7 cellular contexts compared by ENCODE assay signal in genomic region chr2:217166241-217166640, GRCh38.
DNase-seq lines count a peak whose midpoint lies in the region; ATAC-seq, FAIRE-seq and TF ChIP-seq lines count a peak whose summit lies in the region.

No MANE protein-coding gene starts in this region.

- H3K4me3 ChIP-seq in aorta (ENCODE audit: low read length in 2 of 2) = no peak overlapping the region

- H3K36me3 ChIP-seq in aorta (ENCODE audit: control insufficient read depth in 1 of 2, insufficient read depth in 2 of 2, low read length in 1 of 2) = no peaks in the 10 kb centered on the region

- WGBS in aorta, 2 donors = 8 to 18% methylated on average over 2 of the region's 2 CpGs

- ATAC-seq in aorta (ENCODE audit: low FRiP score) = peak; percentile 81
- no peak for ATAC-seq in GM18498 (IDR thresholded peaks at IDR 0.05; ENCODE audit: unreplicated experiment)

- in situ Hi-C loops in GM13976 (cut with MboI; ENCODE audit: low sequenced_read_pairs, unreplicated experiment) = loop anchor here (25.0 kb wide), 1 partner anchor 546 kb away; no protein-coding TSS in a partner anchor

- no peaks in the 10 kb centered on the region for H3K27me3 ChIP-seq in aorta (ENCODE audit: control insufficient read depth in 1 of 2, insufficient read depth in 2 of 2, low read length in 1 of 2)

- no peaks in the 10 kb centered on the region for H3K9me3 ChIP-seq in aorta (ENCODE audit: control insufficient read depth, low read length)

- H3K4me1 ChIP-seq in aorta (ENCODE audit: control insufficient read depth in 1 of 2, insufficient read depth in 2 of 2, low read length in 2 of 2) = no peaks in the 10 kb centered on the region

- intact Hi-C loops in aorta (cut with DNase I) = loop anchor here (2.0 to 10.0 kb wide), 3 partner anchors 191 to 469 kb away; partner anchors contain the start of gene IGFBP5 (in 1 of the 2)

- no peak overlapping the region for H3K27ac ChIP-seq in aorta (ENCODE audit: low read depth in 1 of 2, low read length in 2 of 2)

- DNase-seq in GM13976 (ENCODE audit: low spot score) = no peak
- peak; percentile 45 for DNase-seq in NCI-H146 treated with DMSO at 0.1 percent for 48 hours (lab: John Stamatoyannopoulos, UW; ENCODE audit: unreplicated experiment)
- DNase-seq in amniotic stem cell (lab: John Stamatoyannopoulos, UW) = peak; percentile 33
- DNase-seq in inferior parietal cortex (ENCODE audit: extremely low spot score) = peak; percentile 74
- DNase-seq in aorta = no peak
- no peak for DNase-seq in frontal cortex (ENCODE audit: low spot score in 2 of 2)

- FAIRE-seq in frontal cortex (lab: Jason Lieb, UNC) = no peak

- peak; percentile 38 for TF ChIP-seq CTCF in GM13976 (IDR thresholded peaks at IDR 0.05; ENCODE audit: borderline replicate concordance, control extremely low read depth, extremely low read depth, insufficient read depth, missing control alignments)

Comparison
In these comparisons a context has a peak if more than half of its experiments do, and no peak if none do; other contexts are left out.
1. DNase-seq: peak in NCI-H146 treated with DMSO at 0.1 percent for 48 hours (single experiment), amniotic stem cell (single experiment) and inferior parietal cortex (single experiment); none in GM13976 (single experiment), aorta (0 of 2) and frontal cortex (0 of 2).